ENCODE assay signal across 22 cellular contexts in genomic region chr16:16175296-16175695, GRCh38. TPM values are rescaled to one million over a fixed set of nuclear protein-coding genes. Genes with fewer than 3 reads are reported as not detected.
DNase-seq lines count a peak whose midpoint lies in the region; ATAC-seq, FAIRE-seq and TF ChIP-seq lines count a peak whose summit lies in the region.
"Had no signal": no experiment of that assay in that cellular context is flagged by ENCODE, and none has a peak within 500 bp of the region (broad histone marks: within the 10 kb centered on the region; RNA-seq: fewer than 3 reads in every experiment).

No MANE protein-coding gene starts in this region.

- TF ChIP-seq EP300 in HepG2 (IDR thresholded peaks at IDR 0.05; ENCODE audit: low read depth in 2 of 2, low read length in 2 of 2) (no peak), HepG2 (CRISPR knock-in tag; IDR thresholded peaks at IDR 0.05; ENCODE audit: borderline replicate concordance) (no peak), transverse colon (IDR thresholded peaks at IDR 0.05; ENCODE audit: low read depth) (no peak)

- TF ChIP-seq POLR2A in heart left ventricle (IDR thresholded peaks at IDR 0.05) (no peak), HepG2 (IDR thresholded peaks at IDR 0.05; ENCODE audit: insufficient read depth in 1 of 2, low read depth in 2 of 2, low read length in 2 of 2) (no peak), transverse colon (IDR thresholded peaks at IDR 0.05) (no peak)

- no peak for TF ChIP-seq CTCF in heart left ventricle (IDR thresholded peaks at IDR 0.05)
- no peak for TF ChIP-seq CTCF in HepG2 (CRISPR knock-in tag; IDR thresholded peaks at IDR 0.05)
- no peak for TF ChIP-seq CTCF in transverse colon (IDR thresholded peaks at IDR 0.05)

- no peak overlapping the region for H3K4me3 ChIP-seq in heart left ventricle
- no peak overlapping the region for H3K4me3 ChIP-seq in HepG2 (replicated peaks in 1 of 3; ENCODE audit: insufficient read depth in 1 of 3, low read depth in 2 of 3, low read length in 3 of 3)
- H3K4me3 ChIP-seq in transverse colon = no peak overlapping the region
- H3K4me3 ChIP-seq: BLaER1 treated with 17β-estradiol and CSF1 and Interleukin-3, amounts not matched to agents 10 nM and 100 nM had no signal

- TF ChIP-seq RAD21 in HepG2 (CRISPR knock-in tag; IDR thresholded peaks at IDR 0.05) = no peak

- no TSS peak for BruUV-seq in HepG2 (replicated peaks; lab: Mats Ljungman, UMichigan)

- H4K20me1 ChIP-seq in HepG2 (ENCODE audit: insufficient read depth, low read length) = peaks cover 4% of the 10 kb centered on the region; the same call in 1 of the 2 replicates
- H4K20me1 ChIP-seq: BLaER1 treated with 17β-estradiol and CSF1 and Interleukin-3, amounts not matched to agents 10 nM and 100 nM had no signal

- H3K4me1 ChIP-seq in heart left ventricle (peaks cover 0 to 6% (median 0%) of the 10 kb centered on the region in 12 donors), HepG2 (ENCODE audit: insufficient read depth, low read length) (no peaks in the 10 kb centered on the region), transverse colon (no peaks in the 10 kb centered on the region)
- H3K4me1 ChIP-seq: BLaER1 treated with 17β-estradiol and CSF1 and Interleukin-3, amounts not matched to agents 10 nM and 100 nM had no signal

- no peak for FAIRE-seq in HepG2 (lab: Jason Lieb, UNC)
- FAIRE-seq: D721Med, GM12891, RCC 7860 had no signal

- H3K36me3 ChIP-seq in heart left ventricle = no peaks in the 10 kb centered on the region
- H3K36me3 ChIP-seq in HepG2 (replicated peaks in 1 of 2; ENCODE audit: control insufficient read depth in 1 of 2, insufficient read depth in 2 of 2, low read length in 2 of 2) = peaks cover 59 to 87% of the 10 kb centered on the region in 2 experiments
- peaks cover 0 to 14% (median 0%) of the 10 kb centered on the region in 4 donors for H3K36me3 ChIP-seq in transverse colon
- H3K36me3 ChIP-seq: BLaER1 treated with 17β-estradiol and CSF1 and Interleukin-3, amounts not matched to agents 10 nM and 100 nM had no signal

- intact Hi-C loops in Right ventricle myocardium inferior (cut with DNase I) (no loop called here), cardiac septum (cut with DNase I) (no loop called here), heart left ventricle (cut with DNase I) (loop anchor here in 1 of 10 donors (2.0 kb wide), 1 partner anchor 14 kb away; no protein-coding TSS in a partner anchor), HepG2 (cut with micrococcal nuclease; ENCODE audit: unreplicated experiment) (no loop called here), transverse colon (cut with DNase I; ENCODE audit: low total_unique reads) (no loop called here)

- ATAC-seq in Right ventricle myocardium inferior (peak; percentile 67), heart left ventricle (peak; percentile 72 to 93 (median 92)), HepG2 (peak; percentile 17), GM19023 (IDR thresholded peaks at IDR 0.05; ENCODE audit: unreplicated experiment) (no peak)

- H3K27ac ChIP-seq in heart left ventricle = peak overlapping the region in 1 of 12 donors; percentile 29
- no peak overlapping the region for H3K27ac ChIP-seq in HepG2 (ENCODE audit: extremely low read length, insufficient read depth, low read length)
- H3K27ac ChIP-seq in transverse colon = no peak overlapping the region
- H3K27ac ChIP-seq: BLaER1 treated with 17β-estradiol and CSF1 and Interleukin-3, amounts not matched to agents 10 nM and 100 nM; KMS-11 had no signal

- DNase-seq in Right ventricle myocardium inferior (ENCODE audit: missing footprints) = no peak
- no peak for DNase-seq in cardiac septum (ENCODE audit: low spot score)
- peak; percentile 29 to 69 (median 63) for DNase-seq in heart left ventricle
- no peak for DNase-seq in HepG2 (ENCODE audit: low spot score)
- peak; percentile 25 for DNase-seq in transverse colon
- DNase-seq in ecto neural progenitor cell (ENCODE audit: low spot score) = no peak
- no peak for DNase-seq in activated CD8-positive, alpha-beta memory T cell treated with anti-CD3 and anti-CD28 coated beads, Interleukin-2, amount 50 U/mL, for 4 hours
- DNase-seq: CD8-positive, alpha-beta memory T cell; GF-D8; GOT3; NCI-H1436 treated with DMSO at 0.1 percent for 48 hours; NCI-H2029 treated with DMSO at 0.1 percent for 48 hours; NCI-H2171 treated with DMSO at 0.1 percent for 48 hours; NCI-H82 had no signal

- WGBS in heart left ventricle, 4 donors = 14 to 30% (median 26%) methylated on average over 3 to 5 of the region's 5 CpGs
- 100% methylated on average over 1 of the region's 5 CpGs for WGBS in HepG2 (ENCODE audit: low lambda C conversion rate)
- 67% methylated on average over 5 of the region's 5 CpGs; no CpG with 5 or more reads in 1 of the 2 donors for WGBS in transverse colon (ENCODE audit: low coverage in 1 of 2), 2 donors

- H3K9me3 ChIP-seq in heart left ventricle (peaks cover 0 to 4% (median 0%) of the 10 kb centered on the region in 12 donors), HepG2 (ENCODE audit: low read length) (no peaks in the 10 kb centered on the region), transverse colon (no peaks in the 10 kb centered on the region)

- H3K27me3 ChIP-seq in heart left ventricle (no peaks in the 10 kb centered on the region), HepG2 (ENCODE audit: control insufficient read depth in 1 of 2, insufficient read depth in 2 of 2, low read length in 2 of 2) (no peaks in the 10 kb centered on the region), transverse colon (no peaks in the 10 kb centered on the region)
- H3K27me3 ChIP-seq: BLaER1 treated with 17β-estradiol and CSF1 and Interleukin-3, amounts not matched to agents 10 nM and 100 nM had no signal

- CTCF ChIA-PET in HepG2 (lab: Yijun Ruan, JAX; ENCODE audit: low intra/inter-chr PET ratio, low total read pairs) = no interaction called here

- H3K79me2 ChIP-seq in HepG2 (ENCODE audit: insufficient read depth, low read length) = no peaks in the 10 kb centered on the region

- POLR2A ChIA-PET in HepG2 (lab: Yijun Ruan, JAX) = interaction anchor here (0.8 kb wide), 1 partner anchor 11 kb away, joined by 3 read pairs; no protein-coding TSS in a partner anchor

- H2AFZ ChIP-seq in HepG2 (ENCODE audit: low read length) = no peak overlapping the region

- in situ Hi-C loops in HepG2 (cut with HindIII; ENCODE audit: extremely low pct_ligation_motif_present, low pct_unique_long_range_greater_than_20kb) = no loop called here
- in situ Hi-C loops in transverse colon (cut with MboI; ENCODE audit: low pct_ligation_motif_present in 1 of 4, low pct_unique_long_range_greater_than_20kb in 1 of 4, low sequenced_read_pairs in 3 of 4) = no loop called here

- no peak overlapping the region for H3K4me2 ChIP-seq in HepG2 (ENCODE audit: low read depth, low read length)
- H3K4me2 ChIP-seq: BLaER1 treated with 17β-estradiol and CSF1 and Interleukin-3, amounts not matched to agents 10 nM and 100 nM; KMS-11 had no signal

- H3K9ac ChIP-seq in HepG2 (ENCODE audit: insufficient read depth, low read depth, low read length) = no peak overlapping the region
- H3K9ac ChIP-seq: BLaER1 treated with 17β-estradiol and CSF1 and Interleukin-3, amounts not matched to agents 10 nM and 100 nM; KMS-11 had no signal

RNA-seq across cellular contexts. Expression of gene ABCC6, which starts 48.0 kb away (rescaled TPM):
- total RNA-seq in Right ventricle myocardium inferior (2.2 TPM), cardiac septum (0.38 TPM), heart left ventricle (1 to 10 TPM in 4 of 9 donors, under 1 TPM in 2, not detected in 3; 0.44 to 3.8 (median 1.3) TPM), HepG2 (2016; rRNA removed; fragmentation: Illumina TruSeq; extraction: Trizol) (69.0 and 105 TPM in 2 replicates), transverse colon (100 to 1,000 TPM in 1 of 4 donors, 10 to 100 TPM in 3; 36.2 to 109 (median 49.6) TPM)
- polyA plus RNA-seq in heart left ventricle (1 to 10 TPM in 1 of 2 donors, under 1 TPM in 1; 0.14 to 2.0 TPM), HepG2 (2011; rRNA removed) (82.4 and 93.6 TPM in 2 replicates)
- total RNA-seq in HepG2 (2016; cell fraction: cytosol; rRNA removed; fragmentation: Illumina TruSeq; extraction: Trizol; ENCODE audit: low read depth) = 46.6 and 50.0 TPM in 2 replicates
- total RNA-seq in HepG2 (2016; cell fraction: insoluble cytoplasmic fraction; rRNA removed; fragmentation: Illumina TruSeq; extraction: Trizol) = 66.2 and 111 TPM in 2 replicates
- total RNA-seq in HepG2 (2016; cell fraction: membrane; rRNA removed; fragmentation: Illumina TruSeq; extraction: Trizol) = 72.4 and 74.0 TPM in 2 replicates
- total RNA-seq in HepG2 (2016; cell fraction: nucleus; rRNA removed; fragmentation: Illumina TruSeq; extraction: Trizol) = 130 and 145 TPM in 2 replicates
- 54.2 and 60.1 TPM in 2 replicates for polyA plus RNA-seq in HepG2 (2011; cell fraction: cytosol; rRNA removed)
- polyA plus RNA-seq in HepG2 (2011; cell fraction: nucleus; rRNA removed) = 278 and 296 TPM in 2 replicates
- 40.5 and 55.8 TPM in 2 replicates for polyA plus RNA-seq in HepG2 (2012)
- polyA plus RNA-seq in HepG2 (2016; cell fraction: cytosol; fragmentation: Illumina TruSeq; extraction: Trizol; ENCODE audit: low read depth) = 42.5 and 47.9 TPM in 2 replicates
- 81.9 and 89.8 TPM in 2 replicates for polyA plus RNA-seq in HepG2 (2016; cell fraction: insoluble cytoplasmic fraction; fragmentation: Illumina TruSeq; extraction: Trizol; ENCODE audit: low read depth)
- polyA plus RNA-seq in HepG2 (2016; cell fraction: membrane; fragmentation: Illumina TruSeq; extraction: Trizol; ENCODE audit: low read depth) = 76.1 and 80.8 TPM in 2 replicates
- 234 and 237 TPM in 2 replicates for polyA plus RNA-seq in HepG2 (2016; cell fraction: nucleus; fragmentation: Illumina TruSeq; extraction: Trizol; ENCODE audit: insufficient read depth, low read depth)
- 3.8 and 144 TPM in 2 replicates for polyA minus RNA-seq in HepG2 (2011; rRNA and poly(A)+ RNA removed; ENCODE audit: low replicate concordance)
- polyA minus RNA-seq in HepG2 (2011; cell fraction: cytosol; rRNA and poly(A)+ RNA removed) = 22.9 and 30.3 TPM in 2 replicates
- polyA minus RNA-seq in HepG2 (2011; cell fraction: nucleus; rRNA and poly(A)+ RNA removed) = 184 and 244 TPM in 2 replicates
- total RNA-seq: A172; CD8-positive, alpha-beta memory T cell; Daoy had no signal

RNA-seq across cellular contexts. Expression of gene NOMO3, which starts 57.0 kb away (rescaled TPM):
- total RNA-seq in Right ventricle myocardium inferior = 27.5 TPM
- 34.9 TPM for total RNA-seq in cardiac septum
- total RNA-seq in heart left ventricle = 10 to 100 TPM; 13.4 to 88.8 (median 48.1) TPM
- polyA plus RNA-seq in heart left ventricle = 10 to 100 TPM in 1 of 2 donors, 1 to 10 TPM in 1; 9.5 to 14.0 TPM
- 17.2 and 44.0 TPM in 2 replicates for total RNA-seq in HepG2 (2016; rRNA removed; fragmentation: Illumina TruSeq; extraction: Trizol)
- total RNA-seq in HepG2 (2016; cell fraction: cytosol; rRNA removed; fragmentation: Illumina TruSeq; extraction: Trizol; ENCODE audit: low read depth) = 31.5 and 33.0 TPM in 2 replicates
- total RNA-seq in HepG2 (2016; cell fraction: insoluble cytoplasmic fraction; rRNA removed; fragmentation: Illumina TruSeq; extraction: Trizol) = 14.3 and 47.7 TPM in 2 replicates
- total RNA-seq in HepG2 (2016; cell fraction: membrane; rRNA removed; fragmentation: Illumina TruSeq; extraction: Trizol) = 25.3 and 26.3 TPM in 2 replicates
- 79.2 and 109 TPM in 2 replicates for total RNA-seq in HepG2 (2016; cell fraction: nucleus; rRNA removed; fragmentation: Illumina TruSeq; extraction: Trizol)
- polyA plus RNA-seq in HepG2 (2011; rRNA removed) = 80.8 and 85.8 TPM in 2 replicates
- 22.4 and 52.5 TPM in 2 replicates for polyA plus RNA-seq in HepG2 (2011; cell fraction: cytosol; rRNA removed)
- polyA plus RNA-seq in HepG2 (2011; cell fraction: nucleus; rRNA removed) = 206 and 219 TPM in 2 replicates
- polyA plus RNA-seq in HepG2 (2012) = 98.9 and 131 TPM in 2 replicates
- 2.0 and 3.3 TPM in 2 replicates for polyA plus RNA-seq in HepG2 (2016; cell fraction: cytosol; fragmentation: Illumina TruSeq; extraction: Trizol; ENCODE audit: low read depth)
- 7.8 and 8.3 TPM in 2 replicates for polyA plus RNA-seq in HepG2 (2016; cell fraction: insoluble cytoplasmic fraction; fragmentation: Illumina TruSeq; extraction: Trizol; ENCODE audit: low read depth)
- polyA plus RNA-seq in HepG2 (2016; cell fraction: membrane; fragmentation: Illumina TruSeq; extraction: Trizol; ENCODE audit: low read depth) = 3.5 and 4.3 TPM in 2 replicates
- polyA plus RNA-seq in HepG2 (2016; cell fraction: nucleus; fragmentation: Illumina TruSeq; extraction: Trizol; ENCODE audit: insufficient read depth, low read depth) = 123 and 146 TPM in 2 replicates
- polyA minus RNA-seq in HepG2 (2011; rRNA and poly(A)+ RNA removed; ENCODE audit: low replicate concordance) = 124 and 446 TPM in 2 replicates
- polyA minus RNA-seq in HepG2 (2011; cell fraction: cytosol; rRNA and poly(A)+ RNA removed) = 66.0 and 80.2 TPM in 2 replicates
- 170 and 246 TPM in 2 replicates for polyA minus RNA-seq in HepG2 (2011; cell fraction: nucleus; rRNA and poly(A)+ RNA removed)
- 10 to 100 TPM in 3 of 4 donors, 1 to 10 TPM in 1; 6.7 to 56.1 (median 38.5) TPM for total RNA-seq in transverse colon

Comparison
In these comparisons a context has a peak if more than half of its experiments do, and no peak if none do; other contexts are left out.
1. DNase-seq: peak in heart left ventricle (5 of 5) and transverse colon (single experiment); none in Right ventricle myocardium inferior (single experiment), cardiac septum (single experiment), HepG2 (single experiment), ecto neural progenitor cell (single experiment) and activated CD8-positive, alpha-beta memory T cell treated with anti-CD3 and anti-CD28 coated beads, Interleukin-2, amount 50 U/mL, for 4 hours (single experiment).
2. RNA of gene ABCC6, which starts 48.0 kb away (total RNA-seq): 46.6 to 145 TPM in HepG2 and 36.2 to 109 TPM in transverse colon; 2.2 TPM in Right ventricle myocardium inferior (single experiment), 0.44 to 3.8 TPM in heart left ventricle and 0.38 TPM in cardiac septum (single experiment); every median in the first group is over 4 times any median in the second.